In genomic region chr12:131583085-131583712, GRCh38 we compare ENCODE assay signal across 1 cellular context.
TF ChIP-seq lines count a peak whose summit lies in the region.

No MANE protein-coding gene starts in this region.

TF ChIP-seq in HEK293, 187 proteins besides CTCF, POLR2A, EP300 and RAD21 (continued from another document):
- TF ChIP-seq ZNF280C (tag by site-specific recombination; IDR thresholded peaks at IDR 0.05), result no peak
- no peak for TF ChIP-seq ZBTB8A (tag by site-specific recombination; IDR thresholded peaks at IDR 0.05)
- peak; percentile 96 for TF ChIP-seq ZNF24 (tag by site-specific recombination; IDR thresholded peaks at IDR 0.05)
- TF ChIP-seq ZNF629 (tag by site-specific recombination; IDR thresholded peaks at IDR 0.05), result peak; percentile 93
- no peak for TF ChIP-seq ZNF274 (IDR thresholded peaks at IDR 0.05; ENCODE audit: low read length)
- no peak for TF ChIP-seq ZNF274 (tag by site-specific recombination; IDR thresholded peaks at IDR 0.05; ENCODE audit: borderline replicate concordance)
- 0 out of 2 replicates have a peak, but pooled peaks have one; percentile 20 for TF ChIP-seq ZNF558 (tag by site-specific recombination; IDR thresholded peaks at IDR 0.05)
- TF ChIP-seq INSM2 (tag by site-specific recombination; IDR thresholded peaks at IDR 0.05), result 0 out of 2 replicates have a peak, but pooled peaks have one; percentile 46
- TF ChIP-seq ZNF148 (tag by site-specific recombination; IDR thresholded peaks at IDR 0.05; ENCODE audit: borderline replicate concordance), result no peak
- no peak for TF ChIP-seq ZNF776 (tag by site-specific recombination; IDR thresholded peaks at IDR 0.05; ENCODE audit: borderline replicate concordance)
- TF ChIP-seq ZNF18 (tag by site-specific recombination; IDR thresholded peaks at IDR 0.05), result no peak
- peak; percentile 77 for TF ChIP-seq PRDM6 (tag by site-specific recombination; IDR thresholded peaks at IDR 0.05)
- 0 out of 2 replicates have a peak, but pooled peaks have one; percentile 40 for TF ChIP-seq ZNF335 (tag by site-specific recombination; conservative IDR thresholded peaks at IDR 0.05)
